In the genomic region with DNA sequence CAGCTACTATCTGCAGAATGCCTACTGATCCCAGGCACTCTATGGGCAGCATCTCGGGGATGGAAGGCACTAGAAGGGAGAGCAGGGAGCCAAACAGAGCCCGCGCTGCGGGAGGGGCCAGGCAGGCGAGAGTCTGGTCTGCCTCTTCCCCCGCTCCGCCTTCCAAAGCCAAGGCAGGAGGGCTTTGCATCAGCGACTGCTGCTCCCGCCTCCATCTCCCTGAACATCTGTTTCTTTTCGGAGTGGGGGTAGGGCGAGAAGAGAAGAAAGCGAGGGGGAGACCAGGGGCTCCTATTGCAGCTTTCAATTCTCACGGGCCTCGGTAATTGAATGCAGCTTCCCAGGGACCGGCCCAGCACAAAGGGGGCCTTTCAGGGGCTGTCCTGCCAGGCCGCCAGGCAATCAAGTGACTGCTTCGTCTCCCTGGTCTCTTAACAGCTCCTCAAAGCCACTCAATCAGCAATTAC, we compare ENCODE assay signal across 8 cellular contexts. TPM values are rescaled to one million over a fixed set of nuclear protein-coding genes. Genes with fewer than 3 reads are reported as not detected.
DNase-seq lines count a peak whose midpoint lies in the region; ATAC-seq and TF ChIP-seq lines count a peak whose summit lies in the region.

No MANE protein-coding gene starts in this region.

- H3K9me3 ChIP-seq in HAP-1, result no peaks in the 10 kb centered on the region
- H3K9me3 ChIP-seq in iPS-18a (ENCODE audit: control insufficient read depth, low read depth, low read length), result no peaks in the 10 kb centered on the region
- H3K9me3 ChIP-seq in spleen, result no peaks in the 10 kb centered on the region

- H3K4me3 ChIP-seq in HAP-1, result no peak overlapping the region
- H3K4me3 ChIP-seq in iPS-18a (ENCODE audit: low read length), result peak overlapping the region; percentile 42
- no peak overlapping the region for H3K4me3 ChIP-seq in spleen

- TF ChIP-seq POLR2A in spleen (IDR thresholded peaks at IDR 0.05), result no peak

- whole genome bisulfite sequencing in spleen, 5 donors, result 60 to 85% (median 70%) methylated on average over 12 to 17 of the region's 17 CpGs

- peak overlapping the region; percentile 81 for H3K27ac ChIP-seq in iPS-18a (ENCODE audit: low read length)
- H3K27ac ChIP-seq in spleen, result peak overlapping the region in 7 of 8 donors; percentile 9 to 75 (median 63)

- no peak for ATAC-seq in HG03139 (IDR thresholded peaks at IDR 0.05; ENCODE audit: unreplicated experiment)

- in situ Hi-C loops in HAP-1 (cut with MboI; ENCODE audit: low sequenced_read_pairs), result no loop called here

- intact Hi-C loops in spleen (cut with DNase I; ENCODE audit: low total_unique reads), result no loop called here

- no peak for TF ChIP-seq CTCF in spleen (IDR thresholded peaks at IDR 0.05 in 8 of 11, conservative IDR thresholded peaks at IDR 0.05 in 3 of 11)

- H3K9ac ChIP-seq in iPS-18a (ENCODE audit: low read length), result peak overlapping the region; percentile 51

- DNase-seq in HAP-1 (ENCODE audit: low spot score in 2 of 2) (peak; percentile 24 to 73), anterior cingulate cortex (lab: John Stamatoyannopoulos, UW) (peak in 54 of 58 donors; percentile 28 to 89 (median 76)), spleen (no peak), SIG-M5 treated with dmso at 0.1 percent for 504 hours (lab: John Stamatoyannopoulos, UW; ENCODE audit: unreplicated experiment) (no peak), DMS53 (lab: John Stamatoyannopoulos, UW) (no peak)
- DNase-seq in activated CD8-positive, alpha-beta memory T cell treated with anti-CD3 and anti-CD28 coated beads, Interleukin-2, amount 50 U/mL, for 4 hours, result no peak

- H3K4me1 ChIP-seq in HAP-1 (peaks cover 23% of the 10 kb centered on the region), iPS-18a (ENCODE audit: control insufficient read depth, low read depth, low read length) (peaks cover 33% of the 10 kb centered on the region), spleen (peaks cover 0 to 35% (median 4%) of the 10 kb centered on the region in 6 donors)

- H3K27me3 ChIP-seq in HAP-1 (ENCODE audit: low read depth) (no peaks in the 10 kb centered on the region), iPS-18a (ENCODE audit: control insufficient read depth, insufficient read depth, low read length) (no peaks in the 10 kb centered on the region), spleen (replicated peaks in 1 of 7) (peaks cover 0 to 16% (median 0%) of the 10 kb centered on the region in 7 donors)

- H3K36me3 ChIP-seq in HAP-1 (replicated peaks), result no peaks in the 10 kb centered on the region
- H3K36me3 ChIP-seq in iPS-18a (ENCODE audit: control insufficient read depth, low read depth, low read length), result no peaks in the 10 kb centered on the region
- no peaks in the 10 kb centered on the region for H3K36me3 ChIP-seq in spleen

RNA-seq across cellular contexts. Expression of a gene that starts 31.4 kb away (rescaled TPM):
- total RNA-seq in spleen, result 10 to 100 TPM; 31.9 to 69.6 (median 50.1) TPM
- polyA plus RNA-seq in spleen, result 10 to 100 TPM in 2 of 3 donors, 1 to 10 TPM in 1; 7.9 to 14.0 (median 13.9) TPM

Comparison
In these comparisons a context has a peak if more than half of its experiments do, and no peak if none do; other contexts are left out.
1. DNase-seq: peak in HAP-1 (2 of 2) and anterior cingulate cortex (54 of 58); none in spleen (single experiment), SIG-M5 treated with dmso at 0.1 percent for 504 hours (single experiment), DMS53 (single experiment) and activated CD8-positive, alpha-beta memory T cell treated with anti-CD3 and anti-CD28 coated beads, Interleukin-2, amount 50 U/mL, for 4 hours (single experiment).